ENCODE assay signal across 28 cellular contexts in the genomic region with DNA sequence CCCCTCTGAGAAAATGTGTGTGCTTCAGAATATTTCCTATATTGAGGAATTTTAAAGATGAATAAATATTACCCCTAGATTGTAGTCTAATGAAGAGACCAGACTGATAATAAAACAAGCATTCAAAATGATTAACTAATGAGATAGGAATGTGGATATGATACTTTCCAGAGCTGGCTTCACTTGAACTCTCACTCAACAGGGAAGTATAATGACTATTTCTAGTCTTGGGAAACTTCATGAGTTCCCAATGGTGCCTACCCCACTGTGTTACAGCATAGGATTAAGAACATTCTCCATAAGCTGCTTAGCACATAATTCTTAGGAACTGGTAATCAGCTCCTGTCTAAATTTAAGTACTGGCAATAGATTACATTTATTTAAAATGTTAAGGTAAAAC.
DNase-seq lines count a peak whose midpoint lies in the region; TF ChIP-seq lines count a peak whose summit lies in the region.
"Had no signal": no experiment of that assay in that cellular context is flagged by ENCODE, and none has a peak within 500 bp of the region (broad histone marks: within the 10 kb centered on the region; RNA-seq: fewer than 3 reads in every experiment).

No MANE protein-coding gene starts in this region.

- H3K27me3 Mint-ChIP-seq in mesothelial cell of epicardium (ENCODE audit: low read depth) (peaks cover 6% of the 10 kb centered on the region), immature natural killer cell (ENCODE audit: low read depth in 3 of 3) (no peaks in the 10 kb centered on the region)
- H3K27me3 Mint-ChIP-seq: activated CD8-positive, alpha-beta memory T cell treated with anti-CD3 and anti-CD28 coated beads, Interleukin-2, amount 10 ng/mL, durations not matched to agents 7 days and 5 days; memory B cell; naive B cell; stimulated activated naive CD8-positive, alpha-beta T cell treated with anti-CD3 and anti-CD28 coated beads, Interleukin-15, Interleukin-2, amounts not matched to agents 100 ng/mL and 50 ng/mL, for 24 hours had no signal

- DNase-seq in D341Med (ENCODE audit: low spot score) (peak; percentile 40), LHCN-M2 (ENCODE audit: low read depth) (peak; percentile 2), choroid plexus epithelial cell (ENCODE audit: low read depth) (peak; percentile 62), mesothelial cell of epicardium (ENCODE audit: low spot score in 2 of 2, unreplicated experiment in 2 of 2) (no peak), NCI-H345 (lab: John Stamatoyannopoulos, UW) (no peak), immature natural killer cell (no peak), T-helper 2 cell (no peak), cerebellar cortex (ENCODE audit: low spot score) (no peak)
- DNase-seq: activated CD4-positive, CD25-positive, alpha-beta regulatory T cell; activated CD8-positive, alpha-beta memory T cell treated with anti-CD3 and anti-CD28 coated beads, Interleukin-2, amount 10 ng/mL, durations not matched to agents 7 days and 5 days; activated naive CD4-positive, alpha-beta T cell; activated T-cell treated with anti-CD3 and anti-CD28 coated beads, Interleukin-2, amount 50 U/mL, for 72 hours; body of pancreas; effector CD4-positive, alpha-beta T cell; foreskin melanocyte; heart right ventricle; Karpas-422; naive B cell; NCI-H1048; NCI-H1694; NCI-H510A; occipital lobe; psoas muscle; SHP77; SW 1271 had no signal

- H3K27ac Mint-ChIP-seq in mesothelial cell of epicardium (peak overlapping the region; percentile 37), immature natural killer cell (no peak overlapping the region)
- H3K27ac Mint-ChIP-seq: activated CD8-positive, alpha-beta memory T cell treated with anti-CD3 and anti-CD28 coated beads, Interleukin-2, amount 10 ng/mL, durations not matched to agents 7 days and 5 days; activated T-cell treated with anti-CD3 and anti-CD28 coated beads, Interleukin-2, amount 50 U/mL, for 72 hours; memory B cell; naive B cell; stimulated activated naive CD8-positive, alpha-beta T cell treated with anti-CD3 and anti-CD28 coated beads, Interleukin-15, Interleukin-2, amounts not matched to agents 100 ng/mL and 50 ng/mL, for 24 hours had no signal

- H3K36me3 Mint-ChIP-seq in mesothelial cell of epicardium, result no peaks in the 10 kb centered on the region
- H3K36me3 Mint-ChIP-seq in immature natural killer cell, result no peaks in the 10 kb centered on the region
- H3K36me3 Mint-ChIP-seq: activated CD8-positive, alpha-beta memory T cell treated with anti-CD3 and anti-CD28 coated beads, Interleukin-2, amount 10 ng/mL, durations not matched to agents 7 days and 5 days; memory B cell; naive B cell had no signal

- H3K4me1 Mint-ChIP-seq in mesothelial cell of epicardium (peaks cover 3% of the 10 kb centered on the region), immature natural killer cell (no peaks in the 10 kb centered on the region)
- H3K4me1 Mint-ChIP-seq: activated CD8-positive, alpha-beta memory T cell treated with anti-CD3 and anti-CD28 coated beads, Interleukin-2, amount 10 ng/mL, durations not matched to agents 7 days and 5 days; memory B cell; naive B cell had no signal

- H3K4me3 Mint-ChIP-seq in mesothelial cell of epicardium, result no peak overlapping the region
- no peak overlapping the region for H3K4me3 Mint-ChIP-seq in immature natural killer cell
- H3K4me3 Mint-ChIP-seq: activated CD8-positive, alpha-beta memory T cell treated with anti-CD3 and anti-CD28 coated beads, Interleukin-2, amount 10 ng/mL, durations not matched to agents 7 days and 5 days; activated T-cell treated with anti-CD3 and anti-CD28 coated beads, Interleukin-2, amount 50 U/mL, for 72 hours; memory B cell; naive B cell; stimulated activated naive CD8-positive, alpha-beta T cell treated with anti-CD3 and anti-CD28 coated beads, Interleukin-15, Interleukin-2, amounts not matched to agents 100 ng/mL and 50 ng/mL, for 24 hours had no signal

- H3K9me3 Mint-ChIP-seq in mesothelial cell of epicardium (peaks cover 5% of the 10 kb centered on the region), immature natural killer cell (peaks cover 3 to 28% (median 18%) of the 10 kb centered on the region in 6 donors)
- H3K9me3 Mint-ChIP-seq: memory B cell had no signal

- TF ChIP-seq CTCF in choroid plexus epithelial cell (conservative IDR thresholded peaks at IDR 0.05; ENCODE audit: low read depth, low read length) (no peak), mesothelial cell of epicardium (IDR thresholded peaks at IDR 0.05; ENCODE audit: unreplicated experiment) (no peak)

- no peak overlapping the region for H3K4me3 ChIP-seq in choroid plexus epithelial cell (ENCODE audit: low read depth, low read length)
- H3K4me3 ChIP-seq: body of pancreas, heart right ventricle, psoas muscle, thoracic aorta had no signal

Comparison
In these comparisons a context has a peak if more than half of its experiments do, and no peak if none do; other contexts are left out.
1. DNase-seq: peak in D341Med (single experiment), LHCN-M2 (single experiment) and choroid plexus epithelial cell (single experiment); none in mesothelial cell of epicardium (0 of 2), NCI-H345 (single experiment), immature natural killer cell (0 of 3), T-helper 2 cell (0 of 5) and cerebellar cortex (single experiment).